ENCODE assay signal across 14 cellular contexts in the genomic region with DNA sequence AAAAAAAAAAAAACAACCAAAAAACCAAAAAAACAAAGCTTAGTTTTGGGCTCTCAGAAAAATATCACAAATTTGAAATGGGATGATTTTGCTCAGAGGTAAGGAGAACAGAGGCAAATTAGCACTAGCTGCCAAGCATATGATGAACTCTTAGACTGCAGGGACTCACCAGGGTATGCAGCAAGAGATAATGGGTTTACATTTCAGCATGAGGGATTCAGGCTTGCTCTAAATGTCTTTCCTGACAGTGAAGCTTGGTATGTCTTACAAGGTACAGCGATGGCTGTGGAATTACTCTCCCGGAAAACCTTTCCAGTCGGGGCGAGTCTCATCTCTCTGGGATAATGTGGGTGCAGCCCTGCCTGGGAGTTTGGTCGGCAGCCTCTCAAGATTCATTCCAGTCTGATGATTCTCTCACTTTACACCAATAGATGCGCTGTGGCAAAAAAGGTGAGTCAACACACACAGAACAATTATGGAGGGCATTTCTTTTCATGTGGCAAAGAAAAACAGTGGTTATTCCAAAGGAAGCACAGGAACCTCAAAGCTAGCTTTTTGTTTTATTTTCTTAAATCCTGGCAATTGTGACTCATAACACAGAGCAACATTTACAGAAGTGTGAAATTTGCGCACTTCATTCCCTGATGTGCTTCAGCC.
A peak's percentile ranks its signal among the peaks of the same experiment; 100 is the strongest.
DNase-seq lines count a peak whose midpoint lies in the region; ATAC-seq, FAIRE-seq and TF ChIP-seq lines count a peak whose summit lies in the region.
"Had no signal": no experiment of that assay in that cellular context is flagged by ENCODE, and none has a peak within 500 bp of the region (broad histone marks: within the 10 kb centered on the region; RNA-seq: fewer than 3 reads in every experiment).

No MANE protein-coding gene starts in this region.

- H3K27me3 ChIP-seq in endothelial cell of umbilical vein (ENCODE audit: control insufficient read depth in 2 of 2, insufficient read depth in 2 of 2, low read length in 2 of 2) = no peaks in the 10 kb centered on the region
- H3K27me3 ChIP-seq: colonic mucosa had no signal

- no peak overlapping the region for H2AFZ ChIP-seq in endothelial cell of umbilical vein (ENCODE audit: low read depth, low read length)

- H3K9me1 ChIP-seq in endothelial cell of umbilical vein (replicated peaks; ENCODE audit: control insufficient read depth, extremely low read depth, insufficient read depth, low read length) = no peaks in the 10 kb centered on the region

- no peak for TF ChIP-seq CTCF in endothelial cell of umbilical vein (IDR thresholded peaks at IDR 0.05; ENCODE audit: extremely low read depth in 1 of 2, insufficient read depth in 1 of 2, low read depth in 1 of 2, low read length in 2 of 2)

- no peak overlapping the region for H3K9ac ChIP-seq in endothelial cell of umbilical vein (replicated peaks; ENCODE audit: extremely low read depth, insufficient read depth, low read length)

- no peaks in the 10 kb centered on the region for H3K9me3 ChIP-seq in endothelial cell of umbilical vein (replicated peaks; ENCODE audit: control insufficient read depth, insufficient read depth, low read length)
- H3K9me3 ChIP-seq: colonic mucosa, prostate gland had no signal

- no peak for TF ChIP-seq POLR2A in endothelial cell of umbilical vein (IDR thresholded peaks at IDR 0.05; ENCODE audit: low read depth, low read length)
- TF ChIP-seq POLR2A in GM12892 (IDR thresholded peaks at IDR 0.05; ENCODE audit: low read depth, low read length) = no peak

- FAIRE-seq in endothelial cell of umbilical vein (lab: Jason Lieb, UNC) (peak; percentile 86), GM12892 (lab: Jason Lieb, UNC) (no peak)
- FAIRE-seq: K562 had no signal

- peaks cover 32% of the 10 kb centered on the region for H3K4me1 ChIP-seq in endothelial cell of umbilical vein (ENCODE audit: control insufficient read depth, extremely low read depth, insufficient read depth, low read length)
- H3K4me1 ChIP-seq: colonic mucosa, prostate gland had no signal

- dilution Hi-C loops in endothelial cell of umbilical vein (cut with MboI; ENCODE audit: extremely low pct_ligation_motif_present, low sequenced_read_pairs) = no loop called here

- no TSS peak for BruUV-seq in endothelial cell of umbilical vein (replicated peaks; lab: Mats Ljungman, UMichigan)

- DNase-seq in EL = peak; percentile 81
- peak; percentile 82 for DNase-seq in NCI-H69 (lab: John Stamatoyannopoulos, UW)
- DNase-seq in endothelial cell of umbilical vein (ENCODE audit: low read depth, low spot score) = peak; percentile 72
- peak; percentile 85 for DNase-seq in non-pigmented ciliary epithelial cell (ENCODE audit: low read depth)
- DNase-seq in ureter (ENCODE audit: low spot score) = no peak
- no peak for DNase-seq in GM12892 (ENCODE audit: insufficient read length)
- DNase-seq: activated T-cell treated with anti-CD3 and anti-CD28 coated beads, Interleukin-2, amount 50 U/mL, for 4 hours; colonic mucosa; immature natural killer cell; NCI-H510A treated with DMSO at 0.1 percent for 48 hours had no signal

- POLR2A ChIA-PET in endothelial cell of umbilical vein (lab: Charles Lee) = no interaction called here

- H3K4me2 ChIP-seq in endothelial cell of umbilical vein (ENCODE audit: insufficient read depth, low read length) = peak overlapping the region; percentile 3

- H3K79me2 ChIP-seq in endothelial cell of umbilical vein (ENCODE audit: control insufficient read depth, insufficient read depth, low read length) = no peaks in the 10 kb centered on the region

- H3K27ac ChIP-seq in endothelial cell of umbilical vein (ENCODE audit: insufficient read depth, low read depth, low read length) = no peak overlapping the region
- H3K27ac ChIP-seq: colonic mucosa, prostate gland had no signal

- no peak overlapping the region for H3K4me3 ChIP-seq in endothelial cell of umbilical vein (replicated peaks in 1 of 3; ENCODE audit: insufficient read depth in 1 of 3, low read depth in 1 of 3, low read length in 3 of 3)
- H3K4me3 ChIP-seq: colonic mucosa, K562, prostate gland had no signal

- intact Hi-C loops in endothelial cell of umbilical vein (cut with micrococcal nuclease) = no loop called here

- ATAC-seq in GM18873 (IDR thresholded peaks at IDR 0.05; ENCODE audit: low FRiP score, unreplicated experiment) = no peak
- ATAC-seq in HG02571 (IDR thresholded peaks at IDR 0.05; ENCODE audit: unreplicated experiment) = no peak
- ATAC-seq: activated T-cell treated with anti-CD3 and anti-CD28 coated beads, Interleukin-2, amount 50 U/mL, for 4 hours; K562 had no signal

- no peaks in the 10 kb centered on the region for H3K36me3 ChIP-seq in endothelial cell of umbilical vein (ENCODE audit: control insufficient read depth in 2 of 2, extremely low read depth in 1 of 2, insufficient read depth in 2 of 2, low read length in 2 of 2)
- H3K36me3 ChIP-seq: colonic mucosa, prostate gland had no signal

- no peaks in the 10 kb centered on the region for H4K20me1 ChIP-seq in endothelial cell of umbilical vein (replicated peaks; ENCODE audit: control insufficient read depth, extremely low read depth, insufficient read depth, low read length)

- CTCF ChIA-PET in endothelial cell of umbilical vein (lab: Charles Lee) = interaction anchor here (0.7 to 1.8 kb wide), 8 partner anchors 8 to 344 kb away, joined by 3 to 7 read pairs (median 4); no protein-coding TSS in a partner anchor

TF ChIP-seq in endothelial cell of umbilical vein, 7 proteins besides CTCF, POLR2A, EP300 and RAD21:
- TF ChIP-seq POLR2AphosphoS5 (IDR thresholded peaks at IDR 0.05; ENCODE audit: insufficient read depth, low read depth, low read length) (no peak), JUN (IDR thresholded peaks at IDR 0.05; ENCODE audit: borderline replicate concordance, insufficient read depth, insufficient read length, low read depth) (peak; percentile 9), GATA2 (IDR thresholded peaks at IDR 0.05; ENCODE audit: insufficient read depth, insufficient read length, low read depth, low read length) (no peak), EZH2 (IDR thresholded peaks at IDR 0.05; ENCODE audit: borderline replicate concordance, low read depth, low read length, severe bottlenecking) (no peak), MYC (IDR thresholded peaks at IDR 0.05; ENCODE audit: low read depth, low read length) (no peak), FOS (IDR thresholded peaks at IDR 0.05; ENCODE audit: borderline replicate concordance, insufficient read depth, low read length) (peak; percentile 71)
- TF ChIP-seq, protein P1, sequence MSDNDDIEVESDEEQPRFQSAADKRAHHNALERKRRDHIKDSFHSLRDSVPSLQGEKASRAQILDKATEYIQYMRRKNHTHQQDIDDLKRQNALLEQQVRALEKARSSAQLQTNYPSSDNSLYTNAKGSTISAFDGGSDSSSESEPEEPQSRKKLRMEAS (IDR thresholded peaks at IDR 0.05; ENCODE audit: insufficient read depth, insufficient read length) = no peak

Comparison
In these comparisons a context has a peak if more than half of its experiments do, and no peak if none do; other contexts are left out.
1. DNase-seq: peak in EL (single experiment), NCI-H69 (single experiment), endothelial cell of umbilical vein (single experiment) and non-pigmented ciliary epithelial cell (single experiment); none in ureter (single experiment) and GM12892 (single experiment).